Comparison of ENCODE assay signal across 1 cellular context in genomic region chr11:46936138-46937110, GRCh38.
A peak's percentile ranks its signal among the peaks of the same experiment; 100 is the strongest.
TF ChIP-seq lines count a peak whose summit lies in the region.

Gene CSTPP1 (plus strand): TSS chr11:46936761. CDS start chr11:46936806, 45 bp downstream.

TF ChIP-seq in K562, 482 proteins besides CTCF, POLR2A, EP300 and RAD21 (continued from another document and continues in another):
- TF ChIP-seq GTF3C2 (IDR thresholded peaks at IDR 0.05; ENCODE audit: borderline replicate concordance, extremely low read depth, insufficient read length) (no peak), MYBL2 (IDR thresholded peaks at IDR 0.05; ENCODE audit: low read depth) (no peak), MYBL2 (CRISPR knock-in tag; IDR thresholded peaks at IDR 0.05; ENCODE audit: borderline replicate concordance) (no peak), HNRNPH1 (optimal IDR thresholded peaks at IDR 0.05; ENCODE audit: low read depth, low read length) (no peak), KLF16 (IDR thresholded peaks at IDR 0.05) (no peak), MXD1 (CRISPR knock-in tag; IDR thresholded peaks at IDR 0.05; ENCODE audit: borderline replicate concordance, poor library complexity, severe bottlenecking) (no peak), ZNF282 (CRISPR knock-in tag; IDR thresholded peaks at IDR 0.05) (no peak), SP1 (CRISPR knock-in tag; IDR thresholded peaks at IDR 0.05) (peak; percentile 70), HDAC2 (IDR thresholded peaks at IDR 0.05) (peak; percentile 66), TAF15 (IDR thresholded peaks at IDR 0.05; ENCODE audit: low read depth, low read length) (no peak), RBM14 (IDR thresholded peaks at IDR 0.05; ENCODE audit: borderline replicate concordance, insufficient read depth, low read depth, low read length) (no peak), ZNF324 (CRISPR knock-in tag; IDR thresholded peaks at IDR 0.05) (no peak), POLR3A (IDR thresholded peaks at IDR 0.05; ENCODE audit: borderline replicate concordance, extremely low read depth, insufficient read depth, insufficient read length) (no peak), CHD2 (IDR thresholded peaks at IDR 0.05; ENCODE audit: low read depth, low read length) (no peak), GTF2A2 (tag; IDR thresholded peaks at IDR 0.05) (no peak), NR1H2 (CRISPR knock-in tag; IDR thresholded peaks at IDR 0.05) (no peak), STAT5B (CRISPR knock-in tag; IDR thresholded peaks at IDR 0.05) (no peak), ARID2 (IDR thresholded peaks at IDR 0.05) (no peak), USF1 (CRISPR knock-in tag; IDR thresholded peaks at IDR 0.05) (no peak), PKNOX1 (IDR thresholded peaks at IDR 0.05) (peak; percentile 52; the same call in 1 of the 2 replicates), SUPT5H (IDR thresholded peaks at IDR 0.05) (peak; percentile 56), PRPF4 (IDR thresholded peaks at IDR 0.05; ENCODE audit: insufficient read depth, low read depth, low read length, poor library complexity, severe bottlenecking) (no peak), ZSCAN32 (CRISPR knock-in tag; IDR thresholded peaks at IDR 0.05) (no peak), ZFX (CRISPR knock-in tag; IDR thresholded peaks at IDR 0.05) (no peak), SMAD2 (IDR thresholded peaks at IDR 0.05; ENCODE audit: low read depth, low read length) (no peak), ZNF75A (CRISPR knock-in tag; IDR thresholded peaks at IDR 0.05) (no peak), TBL1XR1 (IDR thresholded peaks at IDR 0.05; ENCODE audit: low read length in 2 of 2) (peak in 1 of 2 experiments; percentile 67; a peak in 1 of 4 replicates), ZNF140 (CRISPR knock-in tag; IDR thresholded peaks at IDR 0.05) (no peak), EWSR1 (IDR thresholded peaks at IDR 0.05; ENCODE audit: borderline replicate concordance, low read depth, partially characterized antibody) (no peak), ZNF583 (CRISPR knock-in tag; IDR thresholded peaks at IDR 0.05) (no peak), MGA (IDR thresholded peaks at IDR 0.05) (no peak), TCF7L2 (IDR thresholded peaks at IDR 0.05; ENCODE audit: low read depth, low read length) (no peak), ZNF277 (CRISPR knock-in tag; IDR thresholded peaks at IDR 0.05; ENCODE audit: borderline replicate concordance) (no peak), RBBP5 (IDR thresholded peaks at IDR 0.05; ENCODE audit: borderline replicate concordance, insufficient read depth, low read length, poor library complexity, severe bottlenecking) (no peak), ZBTB33 (CRISPR knock-in tag; IDR thresholded peaks at IDR 0.05) (no peak; the same call in 1 of the 2 replicates), NELFE (IDR thresholded peaks at IDR 0.05; ENCODE audit: insufficient read depth, insufficient read length) (no peak), NR3C1 (CRISPR knock-in tag; IDR thresholded peaks at IDR 0.05) (no peak), CBX1 (IDR thresholded peaks at IDR 0.05; ENCODE audit: low read depth) (0 out of 2 replicates have a peak, but pooled peaks have one; percentile 33), NFATC3 (IDR thresholded peaks at IDR 0.05) (peak; percentile 54; the same call in 1 of the 2 replicates), RNF219 (CRISPR knock-in tag; IDR thresholded peaks at IDR 0.05) (no peak), FOXJ2 (tag; IDR thresholded peaks at IDR 0.05) (peak; percentile 46; the same call in 1 of the 2 replicates)
